Comparison of ENCODE assay signal across 1 cellular context in genomic region chr20:34676642-34677373, GRCh38.
A peak's percentile ranks its signal among the peaks of the same experiment; 100 is the strongest.
TF ChIP-seq lines count a peak whose summit lies in the region.

TSS of gene PIGU (minus strand) at chr20:34677092. CDS start at chr20:34677085, 7 bp downstream.

TF ChIP-seq in K562, 482 proteins besides CTCF, POLR2A, EP300 and RAD21 (continued from another document and continues in another):
- TF ChIP-seq ZBTB40 (IDR thresholded peaks at IDR 0.05) (peak; percentile 73), ZBTB40 (CRISPR knock-in tag; IDR thresholded peaks at IDR 0.05) (no peak), POLR2G (IDR thresholded peaks at IDR 0.05; ENCODE audit: low read depth, low read length) (peak; percentile 93), CREB1 (IDR thresholded peaks at IDR 0.05) (peak; percentile 97), CREB1 (CRISPR knock-in tag; IDR thresholded peaks at IDR 0.05) (peak; percentile 98), POLR2H (tag; IDR thresholded peaks at IDR 0.05; ENCODE audit: low read depth) (peak; percentile 80), SMAD1 (IDR thresholded peaks at IDR 0.05; ENCODE audit: low read depth, low read length, partially characterized antibody) (peak; percentile 52), SAFB (IDR thresholded peaks at IDR 0.05; ENCODE audit: borderline replicate concordance, low read depth, low read length) (peak; percentile 89), RNF2 (IDR thresholded peaks at IDR 0.05) (peak; percentile 83), NKRF (IDR thresholded peaks at IDR 0.05; ENCODE audit: borderline replicate concordance) (peak; percentile 99), ZBTB8A (IDR thresholded peaks at IDR 0.05; ENCODE audit: partially characterized antibody) (no peak), GABPB2 (CRISPR knock-in tag; conservative IDR thresholded peaks at IDR 0.05) (no peak), KAT8 (IDR thresholded peaks at IDR 0.05; ENCODE audit: low read depth) (no peak), HDAC2 (IDR thresholded peaks at IDR 0.05) (peak; percentile 97), SIN3A (IDR thresholded peaks at IDR 0.05; ENCODE audit: borderline replicate concordance in 2 of 2, control insufficient read depth in 1 of 2, low read depth in 2 of 2, low read length in 2 of 2) (peak; percentile 59 to 78; a peak in 2 of 4 replicates), NR2C1 (IDR thresholded peaks at IDR 0.05) (0 out of 2 replicates have a peak, but pooled peaks have one; percentile 34), NR2C1 (tag; IDR thresholded peaks at IDR 0.05) (peak; percentile 43; the same call in 1 of the 2 replicates), TAF1 (IDR thresholded peaks at IDR 0.05; ENCODE audit: control insufficient read depth, extremely low read depth, insufficient read depth, low read length, severe bottlenecking) (peak; percentile 71), CCNT2 (IDR thresholded peaks at IDR 0.05; ENCODE audit: borderline replicate concordance, extremely low read depth, insufficient read length, low read depth, low read length) (peak; percentile 86), ATF6 (CRISPR knock-in tag; IDR thresholded peaks at IDR 0.05) (no peak), ZNF717 (CRISPR knock-in tag; IDR thresholded peaks at IDR 0.05) (no peak), PML (IDR thresholded peaks at IDR 0.05; ENCODE audit: low read length) (peak; percentile 44; the same call in 1 of the 2 replicates), XRCC4 (IDR thresholded peaks at IDR 0.05; ENCODE audit: extremely low read depth, insufficient read depth, insufficient read length) (no peak), ZFP36 (IDR thresholded peaks at IDR 0.05; ENCODE audit: low read depth, low read length, partially characterized antibody) (peak; percentile 16), ZFX (CRISPR knock-in tag; IDR thresholded peaks at IDR 0.05) (peak; percentile 96), RB1 (IDR thresholded peaks at IDR 0.05; ENCODE audit: low read depth) (peak; percentile 87), TAF9B (IDR thresholded peaks at IDR 0.05; ENCODE audit: partially characterized antibody) (peak; percentile 72), ELF1 (tag; IDR thresholded peaks at IDR 0.05) (peak; percentile 67; the same call in 1 of the 2 replicates), DNMT1 (IDR thresholded peaks at IDR 0.05) (no peak), STAG1 (CRISPR knock-in tag; IDR thresholded peaks at IDR 0.05; ENCODE audit: borderline replicate concordance) (peak; percentile 19; the same call in 1 of the 2 replicates), GABPB1 (CRISPR knock-in tag; IDR thresholded peaks at IDR 0.05) (peak; percentile 88), SMARCB1 (IDR thresholded peaks at IDR 0.05; ENCODE audit: insufficient read length, low read depth) (no peak)
- TF ChIP-seq, protein P1, sequence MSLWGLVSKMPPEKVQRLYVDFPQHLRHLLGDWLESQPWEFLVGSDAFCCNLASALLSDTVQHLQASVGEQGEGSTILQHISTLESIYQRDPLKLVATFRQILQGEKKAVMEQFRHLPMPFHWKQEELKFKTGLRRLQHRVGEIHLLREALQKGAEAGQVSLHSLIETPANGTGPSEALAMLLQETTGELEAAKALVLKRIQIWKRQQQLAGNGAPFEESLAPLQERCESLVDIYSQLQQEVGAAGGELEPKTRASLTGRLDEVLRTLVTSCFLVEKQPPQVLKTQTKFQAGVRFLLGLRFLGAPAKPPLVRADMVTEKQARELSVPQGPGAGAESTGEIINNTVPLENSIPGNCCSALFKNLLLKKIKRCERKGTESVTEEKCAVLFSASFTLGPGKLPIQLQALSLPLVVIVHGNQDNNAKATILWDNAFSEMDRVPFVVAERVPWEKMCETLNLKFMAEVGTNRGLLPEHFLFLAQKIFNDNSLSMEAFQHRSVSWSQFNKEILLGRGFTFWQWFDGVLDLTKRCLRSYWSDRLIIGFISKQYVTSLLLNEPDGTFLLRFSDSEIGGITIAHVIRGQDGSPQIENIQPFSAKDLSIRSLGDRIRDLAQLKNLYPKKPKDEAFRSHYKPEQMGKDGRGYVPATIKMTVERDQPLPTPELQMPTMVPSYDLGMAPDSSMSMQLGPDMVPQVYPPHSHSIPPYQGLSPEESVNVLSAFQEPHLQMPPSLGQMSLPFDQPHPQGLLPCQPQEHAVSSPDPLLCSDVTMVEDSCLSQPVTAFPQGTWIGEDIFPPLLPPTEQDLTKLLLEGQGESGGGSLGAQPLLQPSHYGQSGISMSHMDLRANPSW (CRISPR knock-in tag; IDR thresholded peaks at IDR 0.05) = no peak
- TF ChIP-seq, protein P2, sequence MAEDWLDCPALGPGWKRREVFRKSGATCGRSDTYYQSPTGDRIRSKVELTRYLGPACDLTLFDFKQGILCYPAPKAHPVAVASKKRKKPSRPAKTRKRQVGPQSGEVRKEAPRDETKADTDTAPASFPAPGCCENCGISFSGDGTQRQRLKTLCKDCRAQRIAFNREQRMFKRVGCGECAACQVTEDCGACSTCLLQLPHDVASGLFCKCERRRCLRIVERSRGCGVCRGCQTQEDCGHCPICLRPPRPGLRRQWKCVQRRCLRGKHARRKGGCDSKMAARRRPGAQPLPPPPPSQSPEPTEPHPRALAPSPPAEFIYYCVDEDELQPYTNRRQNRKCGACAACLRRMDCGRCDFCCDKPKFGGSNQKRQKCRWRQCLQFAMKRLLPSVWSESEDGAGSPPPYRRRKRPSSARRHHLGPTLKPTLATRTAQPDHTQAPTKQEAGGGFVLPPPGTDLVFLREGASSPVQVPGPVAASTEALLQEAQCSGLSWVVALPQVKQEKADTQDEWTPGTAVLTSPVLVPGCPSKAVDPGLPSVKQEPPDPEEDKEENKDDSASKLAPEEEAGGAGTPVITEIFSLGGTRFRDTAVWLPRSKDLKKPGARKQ (CRISPR knock-in tag; IDR thresholded peaks at IDR 0.05) = no peak
- TF ChIP-seq, protein P3, sequence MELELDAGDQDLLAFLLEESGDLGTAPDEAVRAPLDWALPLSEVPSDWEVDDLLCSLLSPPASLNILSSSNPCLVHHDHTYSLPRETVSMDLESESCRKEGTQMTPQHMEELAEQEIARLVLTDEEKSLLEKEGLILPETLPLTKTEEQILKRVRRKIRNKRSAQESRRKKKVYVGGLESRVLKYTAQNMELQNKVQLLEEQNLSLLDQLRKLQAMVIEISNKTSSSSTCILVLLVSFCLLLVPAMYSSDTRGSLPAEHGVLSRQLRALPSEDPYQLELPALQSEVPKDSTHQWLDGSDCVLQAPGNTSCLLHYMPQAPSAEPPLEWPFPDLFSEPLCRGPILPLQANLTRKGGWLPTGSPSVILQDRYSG (tag; conservative IDR thresholded peaks at IDR 0.05; ENCODE audit: low read depth) = no peak
- TF ChIP-seq, protein P4, sequence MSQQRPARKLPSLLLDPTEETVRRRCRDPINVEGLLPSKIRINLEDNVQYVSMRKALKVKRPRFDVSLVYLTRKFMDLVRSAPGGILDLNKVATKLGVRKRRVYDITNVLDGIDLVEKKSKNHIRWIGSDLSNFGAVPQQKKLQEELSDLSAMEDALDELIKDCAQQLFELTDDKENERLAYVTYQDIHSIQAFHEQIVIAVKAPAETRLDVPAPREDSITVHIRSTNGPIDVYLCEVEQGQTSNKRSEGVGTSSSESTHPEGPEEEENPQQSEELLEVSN (IDR thresholded peaks at IDR 0.05; ENCODE audit: borderline replicate concordance in 1 of 2, extremely low read depth in 1 of 2, insufficient read depth in 1 of 2, insufficient read length in 1 of 2, low read depth in 1 of 2, low read length in 1 of 2, poor library complexity in 1 of 2, severe bottlenecking in 1 of 2) = peak; percentile 65 to 72
- TF ChIP-seq, protein P5, sequence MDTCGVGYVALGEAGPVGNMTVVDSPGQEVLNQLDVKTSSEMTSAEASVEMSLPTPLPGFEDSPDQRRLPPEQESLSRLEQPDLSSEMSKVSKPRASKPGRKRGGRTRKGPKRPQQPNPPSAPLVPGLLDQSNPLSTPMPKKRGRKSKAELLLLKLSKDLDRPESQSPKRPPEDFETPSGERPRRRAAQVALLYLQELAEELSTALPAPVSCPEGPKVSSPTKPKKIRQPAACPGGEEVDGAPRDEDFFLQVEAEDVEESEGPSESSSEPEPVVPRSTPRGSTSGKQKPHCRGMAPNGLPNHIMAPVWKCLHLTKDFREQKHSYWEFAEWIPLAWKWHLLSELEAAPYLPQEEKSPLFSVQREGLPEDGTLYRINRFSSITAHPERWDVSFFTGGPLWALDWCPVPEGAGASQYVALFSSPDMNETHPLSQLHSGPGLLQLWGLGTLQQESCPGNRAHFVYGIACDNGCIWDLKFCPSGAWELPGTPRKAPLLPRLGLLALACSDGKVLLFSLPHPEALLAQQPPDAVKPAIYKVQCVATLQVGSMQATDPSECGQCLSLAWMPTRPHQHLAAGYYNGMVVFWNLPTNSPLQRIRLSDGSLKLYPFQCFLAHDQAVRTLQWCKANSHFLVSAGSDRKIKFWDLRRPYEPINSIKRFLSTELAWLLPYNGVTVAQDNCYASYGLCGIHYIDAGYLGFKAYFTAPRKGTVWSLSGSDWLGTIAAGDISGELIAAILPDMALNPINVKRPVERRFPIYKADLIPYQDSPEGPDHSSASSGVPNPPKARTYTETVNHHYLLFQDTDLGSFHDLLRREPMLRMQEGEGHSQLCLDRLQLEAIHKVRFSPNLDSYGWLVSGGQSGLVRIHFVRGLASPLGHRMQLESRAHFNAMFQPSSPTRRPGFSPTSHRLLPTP (IDR thresholded peaks at IDR 0.05; ENCODE audit: borderline replicate concordance, extremely low read depth, insufficient read length) = no peak
